1 cellular context compared by ENCODE assay signal in the genomic region with DNA sequence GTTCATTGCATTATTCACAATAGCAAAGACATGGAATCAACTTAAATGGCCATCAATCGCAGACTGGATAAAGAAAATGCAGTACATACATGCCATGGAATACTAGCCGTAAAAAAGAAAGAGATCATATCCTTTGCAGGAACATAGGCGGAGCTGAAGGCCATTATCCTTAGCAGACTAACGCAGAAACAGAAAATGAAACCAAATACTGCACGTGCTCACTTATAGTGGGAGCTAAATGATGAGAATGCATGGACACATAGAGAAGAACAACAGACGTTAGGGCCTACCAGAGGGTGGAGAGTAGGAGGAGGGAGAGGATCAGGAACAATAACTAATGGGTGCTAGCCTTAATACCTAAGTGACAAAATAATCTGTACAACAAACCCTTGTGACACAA.
TF ChIP-seq lines count a peak whose summit lies in the region.

No MANE protein-coding gene starts in this region.

TF ChIP-seq in A549, 52 proteins besides CTCF, POLR2A, EP300 and RAD21 (continued from another document):
- TF ChIP-seq, protein P1, sequence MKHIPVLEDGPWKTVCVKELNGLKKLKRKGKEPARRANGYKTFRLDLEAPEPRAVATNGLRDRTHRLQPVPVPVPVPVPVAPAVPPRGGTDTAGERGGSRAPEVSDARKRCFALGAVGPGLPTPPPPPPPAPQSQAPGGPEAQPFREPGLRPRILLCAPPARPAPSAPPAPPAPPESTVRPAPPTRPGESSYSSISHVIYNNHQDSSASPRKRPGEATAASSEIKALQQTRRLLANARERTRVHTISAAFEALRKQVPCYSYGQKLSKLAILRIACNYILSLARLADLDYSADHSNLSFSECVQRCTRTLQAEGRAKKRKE (CRISPR knock-in tag; IDR thresholded peaks at IDR 0.05; ENCODE audit: low read depth) = no peak
- TF ChIP-seq CBX8 (IDR thresholded peaks at IDR 0.05) (no peak), FOSL2 (IDR thresholded peaks at IDR 0.05) (no peak), FOSL2 (CRISPR knock-in tag; IDR thresholded peaks at IDR 0.05) (no peak), PHF8 (IDR thresholded peaks at IDR 0.05; ENCODE audit: borderline replicate concordance, low read depth) (no peak), SMC3 (IDR thresholded peaks at IDR 0.05) (no peak), CEBPB (IDR thresholded peaks at IDR 0.05) (no peak), NPAS2 (CRISPR knock-in tag; IDR thresholded peaks at IDR 0.05; ENCODE audit: borderline replicate concordance) (no peak)
- TF ChIP-seq, protein P2, sequence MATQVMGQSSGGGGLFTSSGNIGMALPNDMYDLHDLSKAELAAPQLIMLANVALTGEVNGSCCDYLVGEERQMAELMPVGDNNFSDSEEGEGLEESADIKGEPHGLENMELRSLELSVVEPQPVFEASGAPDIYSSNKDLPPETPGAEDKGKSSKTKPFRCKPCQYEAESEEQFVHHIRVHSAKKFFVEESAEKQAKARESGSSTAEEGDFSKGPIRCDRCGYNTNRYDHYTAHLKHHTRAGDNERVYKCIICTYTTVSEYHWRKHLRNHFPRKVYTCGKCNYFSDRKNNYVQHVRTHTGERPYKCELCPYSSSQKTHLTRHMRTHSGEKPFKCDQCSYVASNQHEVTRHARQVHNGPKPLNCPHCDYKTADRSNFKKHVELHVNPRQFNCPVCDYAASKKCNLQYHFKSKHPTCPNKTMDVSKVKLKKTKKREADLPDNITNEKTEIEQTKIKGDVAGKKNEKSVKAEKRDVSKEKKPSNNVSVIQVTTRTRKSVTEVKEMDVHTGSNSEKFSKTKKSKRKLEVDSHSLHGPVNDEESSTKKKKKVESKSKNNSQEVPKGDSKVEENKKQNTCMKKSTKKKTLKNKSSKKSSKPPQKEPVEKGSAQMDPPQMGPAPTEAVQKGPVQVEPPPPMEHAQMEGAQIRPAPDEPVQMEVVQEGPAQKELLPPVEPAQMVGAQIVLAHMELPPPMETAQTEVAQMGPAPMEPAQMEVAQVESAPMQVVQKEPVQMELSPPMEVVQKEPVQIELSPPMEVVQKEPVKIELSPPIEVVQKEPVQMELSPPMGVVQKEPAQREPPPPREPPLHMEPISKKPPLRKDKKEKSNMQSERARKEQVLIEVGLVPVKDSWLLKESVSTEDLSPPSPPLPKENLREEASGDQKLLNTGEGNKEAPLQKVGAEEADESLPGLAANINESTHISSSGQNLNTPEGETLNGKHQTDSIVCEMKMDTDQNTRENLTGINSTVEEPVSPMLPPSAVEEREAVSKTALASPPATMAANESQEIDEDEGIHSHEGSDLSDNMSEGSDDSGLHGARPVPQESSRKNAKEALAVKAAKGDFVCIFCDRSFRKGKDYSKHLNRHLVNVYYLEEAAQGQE (IDR thresholded peaks at IDR 0.05) = no peak
